Comparison of ENCODE assay signal across 14 cellular contexts in genomic region chr3:36900474-36901443, GRCh38. TPM values are rescaled to one million over a fixed set of nuclear protein-coding genes. Genes with fewer than 3 reads are reported as not detected.
A peak's percentile ranks its signal among the peaks of the same experiment; 100 is the strongest.
DNase-seq lines count a peak whose midpoint lies in the region; ATAC-seq and TF ChIP-seq lines count a peak whose summit lies in the region.
"Had no signal": no experiment of that assay in that cellular context is flagged by ENCODE, and none has a peak within 500 bp of the region (broad histone marks: within the 10 kb centered on the region; RNA-seq: fewer than 3 reads in every experiment).

No MANE protein-coding gene starts in this region.

- no peak overlapping the region for H3K4me3 ChIP-seq in right lobe of liver
- H3K4me3 ChIP-seq: psoas muscle had no signal

- 76% methylated on average over 8 of the region's 8 CpGs for WGBS in right lobe of liver (ENCODE audit: insufficient coverage, low coverage, low lambda C conversion rate, missing lambda C conversion rate)

- H3K4me1 ChIP-seq in right lobe of liver, result no peaks in the 10 kb centered on the region
- H3K4me1 ChIP-seq: psoas muscle had no signal

- no peaks in the 10 kb centered on the region for H3K27me3 ChIP-seq in right lobe of liver

- intact Hi-C loops in activated CD4-positive, alpha-beta T cell treated with anti-CD3 and anti-CD28 coated beads, Interleukin-2, amount 10 ng/mL, durations not matched to agents 24 days and 14 days (cut with micrococcal nuclease), result no loop called here
- intact Hi-C loops in right lobe of liver (cut with DNase I), result loop anchor here in 1 of 2 donors (5.0 kb wide), 1 partner anchor 62 kb away; no protein-coding TSS in a partner anchor

- no peak for TF ChIP-seq POLR2A in right lobe of liver (IDR thresholded peaks at IDR 0.05)

- no peak for DNase-seq in activated CD4-positive, alpha-beta T cell treated with anti-CD3 and anti-CD28 coated beads, Interleukin-2, amount 10 ng/mL, durations not matched to agents 24 days and 14 days
- DNase-seq in activated CD4-positive, alpha-beta T cell treated with anti-CD3 and anti-CD28 coated beads, Interleukin-2, amount 50 U/mL, for 4 hours, result no peak
- DNase-seq in natural killer cell treated with Interleukin-12 subunit alpha and Interleukin-12 subunit beta and Interleukin-15 and Interleukin-18, amount 100 ng/mL, for 72 hours (ENCODE audit: low spot score), result no peak
- DNase-seq in GM19238 (ENCODE audit: insufficient read length, low spot score) (no peak), NCI-H2171 treated with DMSO at 0.1 percent for 48 hours (lab: John Stamatoyannopoulos, UW) (no peak), right lobe of liver (no peak)
- DNase-seq: caudate nucleus, left ventricle myocardium superior, NCI-H2029, NCI-H526, psoas muscle had no signal

- peak overlapping the region; percentile 32 for H3K4me3 Mint-ChIP-seq in activated CD4-positive, alpha-beta T cell treated with anti-CD3 and anti-CD28 coated beads, Interleukin-2, amount 10 ng/mL, durations not matched to agents 24 days and 14 days
- H3K4me3 Mint-ChIP-seq in activated T-helper 17 cell treated with anti-CD3 and anti-CD28 coated beads, Interleukin-2, amount 50 U/mL, for 72 hours, result peak overlapping the region; percentile 49
- peak overlapping the region; percentile 32 for H3K4me3 Mint-ChIP-seq in natural killer cell treated with Interleukin-12 subunit alpha and Interleukin-12 subunit beta and Interleukin-15 and Interleukin-18, amount 100 ng/mL, for 72 hours

- H3K9me3 Mint-ChIP-seq in activated CD4-positive, alpha-beta T cell treated with anti-CD3 and anti-CD28 coated beads, Interleukin-2, amount 10 ng/mL, durations not matched to agents 24 days and 14 days, result no peaks in the 10 kb centered on the region
- H3K9me3 Mint-ChIP-seq in activated T-helper 17 cell treated with anti-CD3 and anti-CD28 coated beads, Interleukin-2, amount 50 U/mL, for 72 hours, result no peaks in the 10 kb centered on the region
- no peaks in the 10 kb centered on the region for H3K9me3 Mint-ChIP-seq in natural killer cell treated with Interleukin-12 subunit alpha and Interleukin-12 subunit beta and Interleukin-15 and Interleukin-18, amount 100 ng/mL, for 72 hours

- TF ChIP-seq CTCF in right lobe of liver (IDR thresholded peaks at IDR 0.05), result no peak

- H3K9me3 ChIP-seq in KOPT-K1 (ENCODE audit: insufficient read depth, low read length, poor library complexity, severe bottlenecking), result no peaks in the 10 kb centered on the region
- no peaks in the 10 kb centered on the region for H3K9me3 ChIP-seq in right lobe of liver
- H3K9me3 ChIP-seq: psoas muscle had no signal

- H3K27ac ChIP-seq in KOPT-K1 (ENCODE audit: low read depth, low read length, poor library complexity, severe bottlenecking) (peak overlapping the region; percentile 62), right lobe of liver (no peak overlapping the region)
- H3K27ac ChIP-seq: HL-60, psoas muscle had no signal

- H3K4me1 Mint-ChIP-seq in activated CD4-positive, alpha-beta T cell treated with anti-CD3 and anti-CD28 coated beads, Interleukin-2, amount 10 ng/mL, durations not matched to agents 24 days and 14 days, result peaks cover 27% of the 10 kb centered on the region
- H3K4me1 Mint-ChIP-seq in activated T-helper 17 cell treated with anti-CD3 and anti-CD28 coated beads, Interleukin-2, amount 50 U/mL, for 72 hours, result peaks cover 36% of the 10 kb centered on the region
- H3K4me1 Mint-ChIP-seq in natural killer cell treated with Interleukin-12 subunit alpha and Interleukin-12 subunit beta and Interleukin-15 and Interleukin-18, amount 100 ng/mL, for 72 hours (ENCODE audit: low read depth in 2 of 2), result peaks cover 32 to 50% of the 10 kb centered on the region in 2 donors

- no peak for ATAC-seq in activated T-helper 17 cell treated with anti-CD3 and anti-CD28 coated beads, Interleukin-2, amount 50 U/mL, for 72 hours (replicated peaks)
- no peak for ATAC-seq in natural killer cell treated with Interleukin-12 subunit alpha and Interleukin-12 subunit beta and Interleukin-15 and Interleukin-18, amount 100 ng/mL, for 72 hours
- ATAC-seq in right lobe of liver, result no peak
- ATAC-seq: left ventricle myocardium superior, psoas muscle had no signal

- H3K36me3 ChIP-seq in KOPT-K1 (ENCODE audit: insufficient read depth, low read length) (peaks cover 22% of the 10 kb centered on the region), right lobe of liver (peaks cover 0 to 39% (median 14%) of the 10 kb centered on the region in 4 donors)

- H3K27ac Mint-ChIP-seq in activated CD4-positive, alpha-beta T cell treated with anti-CD3 and anti-CD28 coated beads, Interleukin-2, amount 10 ng/mL, durations not matched to agents 24 days and 14 days, result peak overlapping the region; percentile 12
- peak overlapping the region; percentile 13 for H3K27ac Mint-ChIP-seq in activated T-helper 17 cell treated with anti-CD3 and anti-CD28 coated beads, Interleukin-2, amount 50 U/mL, for 72 hours
- H3K27ac Mint-ChIP-seq in natural killer cell treated with Interleukin-12 subunit alpha and Interleukin-12 subunit beta and Interleukin-15 and Interleukin-18, amount 100 ng/mL, for 72 hours, result peak overlapping the region; percentile 63 to 81

- peaks cover 61% of the 10 kb centered on the region for H3K36me3 Mint-ChIP-seq in activated CD4-positive, alpha-beta T cell treated with anti-CD3 and anti-CD28 coated beads, Interleukin-2, amount 10 ng/mL, durations not matched to agents 24 days and 14 days (ENCODE audit: low read depth)
- H3K36me3 Mint-ChIP-seq in activated T-helper 17 cell treated with anti-CD3 and anti-CD28 coated beads, Interleukin-2, amount 50 U/mL, for 72 hours (ENCODE audit: low read depth), result peaks cover 45% of the 10 kb centered on the region
- H3K36me3 Mint-ChIP-seq in natural killer cell treated with Interleukin-12 subunit alpha and Interleukin-12 subunit beta and Interleukin-15 and Interleukin-18, amount 100 ng/mL, for 72 hours, result no peaks in the 10 kb centered on the region

- no peaks in the 10 kb centered on the region for H3K27me3 Mint-ChIP-seq in activated CD4-positive, alpha-beta T cell treated with anti-CD3 and anti-CD28 coated beads, Interleukin-2, amount 10 ng/mL, durations not matched to agents 24 days and 14 days
- H3K27me3 Mint-ChIP-seq in activated T-helper 17 cell treated with anti-CD3 and anti-CD28 coated beads, Interleukin-2, amount 50 U/mL, for 72 hours, result no peaks in the 10 kb centered on the region
- no peaks in the 10 kb centered on the region for H3K27me3 Mint-ChIP-seq in natural killer cell treated with Interleukin-12 subunit alpha and Interleukin-12 subunit beta and Interleukin-15 and Interleukin-18, amount 100 ng/mL, for 72 hours

RNA-seq across cellular contexts. Expression of gene TRANK1, which starts 44.1 kb away (rescaled TPM):
- total RNA-seq in activated CD4-positive, alpha-beta T cell treated with anti-CD3 and anti-CD28 coated beads, Interleukin-2, amount 10 ng/mL, durations not matched to agents 24 days and 14 days, result 2.1 and 2.3 TPM in 2 replicates
- total RNA-seq in activated T-helper 17 cell treated with anti-CD3 and anti-CD28 coated beads, Interleukin-2, amount 50 U/mL, for 72 hours, result 10 to 100 TPM; 12.3 to 12.8 TPM
- 10 to 100 TPM; 10.0 to 11.5 TPM for total RNA-seq in natural killer cell treated with Interleukin-12 subunit alpha and Interleukin-12 subunit beta and Interleukin-15 and Interleukin-18, amount 100 ng/mL, for 72 hours
- total RNA-seq in right lobe of liver, result 10 to 100 TPM in 5 of 6 experiments, 1 to 10 TPM in 1; 8.8 to 33.9 (median 19.6) TPM

Comparison
In these comparisons a context has a peak if more than half of its experiments do, and no peak if none do; other contexts are left out.
1. H3K27ac Mint-ChIP-seq: peak in every context shown above with its lines; median percentile 72 in natural killer cell treated with Interleukin-12 subunit alpha and Interleukin-12 subunit beta and Interleukin-15 and Interleukin-18, amount 100 ng/mL, for 72 hours; 13 in activated T-helper 17 cell treated with anti-CD3 and anti-CD28 coated beads, Interleukin-2, amount 50 U/mL, for 72 hours; 12 in activated CD4-positive, alpha-beta T cell treated with anti-CD3 and anti-CD28 coated beads, Interleukin-2, amount 10 ng/mL, durations not matched to agents 24 days and 14 days.